In genomic region chr17:77888242-77889134, GRCh38 we compare ENCODE assay signal across 8 cellular contexts.
A peak's percentile ranks its signal among the peaks of the same experiment; 100 is the strongest.
DNase-seq lines count a peak whose midpoint lies in the region; ATAC-seq, FAIRE-seq and TF ChIP-seq lines count a peak whose summit lies in the region.

No MANE protein-coding gene starts in this region.

- peaks cover 24% of the 10 kb centered on the region for H3K27me3 Mint-ChIP-seq in activated T-cell treated with anti-CD3 and anti-CD28 coated beads, Interleukin-2, amount 50 U/mL, for 72 hours (ENCODE audit: low read depth)
- peaks cover 3% of the 10 kb centered on the region for H3K27me3 Mint-ChIP-seq in glutamatergic neuron (ENCODE audit: unreplicated experiment)

- H3K36me3 ChIP-seq in rectal smooth muscle tissue (ENCODE audit: control insufficient read depth, insufficient read depth, low read length) = no peaks in the 10 kb centered on the region

- H3K4me1 ChIP-seq in rectal smooth muscle tissue (ENCODE audit: control insufficient read depth, insufficient read depth, low read length) = peaks cover 5% of the 10 kb centered on the region

- peak overlapping the region; percentile 80 for H3K9ac ChIP-seq in rectal smooth muscle tissue (ENCODE audit: low read length)

- peak; percentile 12 to 16 for ATAC-seq in activated T-cell treated with anti-CD3 and anti-CD28 coated beads, Interleukin-2, amount 50 U/mL, for 72 hours (replicated peaks in 1 of 2)
- ATAC-seq in GM18909 (IDR thresholded peaks at IDR 0.05; ENCODE audit: poor library complexity, unreplicated experiment) (no peak), HG02981 (IDR thresholded peaks at IDR 0.05; ENCODE audit: unreplicated experiment) (no peak)

- H3K27ac ChIP-seq in rectal smooth muscle tissue (ENCODE audit: low read depth, low read length) = peak overlapping the region; percentile 45

- peak overlapping the region; percentile 88 to 97 for H3K4me3 Mint-ChIP-seq in activated T-cell treated with anti-CD3 and anti-CD28 coated beads, Interleukin-2, amount 50 U/mL, for 72 hours
- peak overlapping the region; percentile 81 for H3K4me3 Mint-ChIP-seq in glutamatergic neuron (ENCODE audit: unreplicated experiment)

- peaks cover 59% of the 10 kb centered on the region for H3K4me1 Mint-ChIP-seq in activated T-cell treated with anti-CD3 and anti-CD28 coated beads, Interleukin-2, amount 50 U/mL, for 72 hours (ENCODE audit: low read depth)
- peaks cover 31% of the 10 kb centered on the region for H3K4me1 Mint-ChIP-seq in glutamatergic neuron (ENCODE audit: low read depth, unreplicated experiment)

- no peak for FAIRE-seq in D721Med (lab: Jason Lieb, UNC)

- H3K36me3 Mint-ChIP-seq in activated T-cell treated with anti-CD3 and anti-CD28 coated beads, Interleukin-2, amount 50 U/mL, for 72 hours (ENCODE audit: insufficient read depth in 2 of 2) = no peaks in the 10 kb centered on the region
- no peaks in the 10 kb centered on the region for H3K36me3 Mint-ChIP-seq in glutamatergic neuron (ENCODE audit: unreplicated experiment)

- TF ChIP-seq CTCF in glutamatergic neuron (IDR thresholded peaks at IDR 0.05; ENCODE audit: partially characterized antibody, unreplicated experiment) = no peak
- TF ChIP-seq CTCF in D721Med (IDR thresholded peaks at IDR 0.05; ENCODE audit: insufficient read depth, missing control alignments) = no peak

- peak overlapping the region; percentile 90 for H3K4me3 ChIP-seq in rectal smooth muscle tissue (ENCODE audit: low read length)

- H3K27me3 ChIP-seq in rectal smooth muscle tissue (ENCODE audit: control insufficient read depth, insufficient read depth, low read length) = peaks cover 7% of the 10 kb centered on the region

- DNase-seq in GM03348 (ENCODE audit: low spot score) (peak; percentile 34), glutamatergic neuron (no peak), D721Med (ENCODE audit: insufficient read length, low spot score) (no peak), D341Med (ENCODE audit: low spot score) (no peak)
- no peak for DNase-seq in activated T-cell treated with anti-CD3 and anti-CD28 coated beads, Interleukin-2, amount 50 U/mL, for 72 hours

- peaks cover 0 to 2% of the 10 kb centered on the region in 2 donors for H3K9me3 Mint-ChIP-seq in activated T-cell treated with anti-CD3 and anti-CD28 coated beads, Interleukin-2, amount 50 U/mL, for 72 hours
- H3K9me3 Mint-ChIP-seq in glutamatergic neuron (ENCODE audit: unreplicated experiment) = peaks cover 7% of the 10 kb centered on the region

- peak overlapping the region; percentile 88 for H3K27ac Mint-ChIP-seq in activated T-cell treated with anti-CD3 and anti-CD28 coated beads, Interleukin-2, amount 50 U/mL, for 72 hours
- H3K27ac Mint-ChIP-seq in glutamatergic neuron (ENCODE audit: unreplicated experiment) = peak overlapping the region; percentile 4

Comparison
In these comparisons a context has a peak if more than half of its experiments do, and no peak if none do; other contexts are left out.
1. ATAC-seq: peak in activated T-cell treated with anti-CD3 and anti-CD28 coated beads, Interleukin-2, amount 50 U/mL, for 72 hours (2 of 2); none in GM18909 (single experiment) and HG02981 (single experiment).